Comparison of ENCODE assay signal across 16 cellular contexts in the genomic region with DNA sequence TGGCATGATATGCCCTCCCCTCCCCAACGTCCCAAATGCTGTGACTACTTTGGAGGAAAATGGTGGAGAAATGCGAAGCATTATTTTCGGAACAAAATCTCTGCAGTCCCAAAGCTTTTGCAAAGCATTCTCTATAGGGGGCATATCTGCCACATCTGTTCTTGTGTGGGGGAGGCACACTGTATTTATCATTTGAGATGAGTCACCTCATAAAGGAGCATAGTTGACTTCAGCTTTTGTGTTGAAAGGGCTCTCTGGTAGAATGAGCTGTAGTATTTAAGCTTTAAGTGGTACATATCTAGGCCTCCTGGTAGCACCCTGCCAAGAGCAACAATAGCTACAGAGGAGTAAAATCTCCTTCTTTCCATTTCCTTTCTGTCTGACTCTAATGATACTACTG.
DNase-seq lines count a peak whose midpoint lies in the region; ATAC-seq and TF ChIP-seq lines count a peak whose summit lies in the region.
"Had no signal": no experiment of that assay in that cellular context is flagged by ENCODE, and none has a peak within 500 bp of the region (broad histone marks: within the 10 kb centered on the region; RNA-seq: fewer than 3 reads in every experiment).

No MANE protein-coding gene starts in this region.

- H3K36me3 ChIP-seq in osteoblast (ENCODE audit: insufficient read depth, low read length) (no peaks in the 10 kb centered on the region), mesenchymal stem cell (ENCODE audit: control insufficient read depth in 1 of 2, insufficient read depth in 2 of 2, low read depth in 1 of 2, low read length in 2 of 2) (no peaks in the 10 kb centered on the region)

- no peaks in the 10 kb centered on the region for H4K20me1 ChIP-seq in osteoblast (ENCODE audit: insufficient read depth, low read length)

- ATAC-seq in GM21390 (IDR thresholded peaks at IDR 0.05; ENCODE audit: unreplicated experiment): no peak

- no peak overlapping the region for H4K8ac ChIP-seq in mesenchymal stem cell (ENCODE audit: low read length)

- no peak overlapping the region for H4K91ac ChIP-seq in mesenchymal stem cell (ENCODE audit: low read length)

- H2BK5ac ChIP-seq in mesenchymal stem cell (ENCODE audit: low read depth, low read length, poor library complexity, severe bottlenecking): no peak overlapping the region

- H3K4me3 ChIP-seq in osteoblast (ENCODE audit: insufficient read depth, low read length) (peak overlapping the region; percentile 13), mesenchymal stem cell (ENCODE audit: insufficient read depth in 1 of 2, low read depth in 1 of 2, low read length in 2 of 2) (no peak overlapping the region)
- H3K4me3 ChIP-seq: testis had no signal

- H3K23ac ChIP-seq in mesenchymal stem cell (ENCODE audit: low read length in 2 of 2): no peak overlapping the region

- no peak overlapping the region for H3K4ac ChIP-seq in mesenchymal stem cell (ENCODE audit: low read depth in 1 of 2, low read length in 2 of 2)

- H3K18ac ChIP-seq in mesenchymal stem cell (ENCODE audit: low read depth in 1 of 2, low read length in 2 of 2): no peak overlapping the region

- no peaks in the 10 kb centered on the region for H3K79me1 ChIP-seq in mesenchymal stem cell (replicated peaks; ENCODE audit: low read length, poor library complexity, severe bottlenecking)

- peaks cover 16% of the 10 kb centered on the region for H3K4me1 ChIP-seq in osteoblast (ENCODE audit: insufficient read depth, low read length)
- peaks cover 2% of the 10 kb centered on the region for H3K4me1 ChIP-seq in mesenchymal stem cell (ENCODE audit: control insufficient read depth, insufficient read depth, low read depth, low read length)
- H3K4me1 ChIP-seq: testis had no signal

- no peak overlapping the region for H3K14ac ChIP-seq in mesenchymal stem cell (ENCODE audit: low read length in 2 of 2)

- H3K9ac ChIP-seq in mesenchymal stem cell (ENCODE audit: low read length): no peak overlapping the region

- H2BK120ac ChIP-seq in mesenchymal stem cell (ENCODE audit: low read depth, low read length): no peak overlapping the region

- 100% methylated on average over 3 of the region's 3 CpGs for WGBS in mesenchymal stem cell

- no peak overlapping the region for H2BK12ac ChIP-seq in mesenchymal stem cell (ENCODE audit: low read length in 2 of 2)

- H3K9me3 ChIP-seq in osteoblast (ENCODE audit: low read depth, low read length) (no peaks in the 10 kb centered on the region), mesenchymal stem cell (ENCODE audit: control insufficient read depth, low read length) (no peaks in the 10 kb centered on the region)
- H3K9me3 ChIP-seq: testis had no signal

- H3K27me3 ChIP-seq in osteoblast (ENCODE audit: insufficient read depth, low read length) (no peaks in the 10 kb centered on the region), mesenchymal stem cell (ENCODE audit: control insufficient read depth in 1 of 2, insufficient read depth in 1 of 2, low read length in 2 of 2) (no peaks in the 10 kb centered on the region)
- H3K27me3 ChIP-seq: testis had no signal

- no peaks in the 10 kb centered on the region for H3K79me2 ChIP-seq in osteoblast (ENCODE audit: insufficient read depth, low read length)

- no peak overlapping the region for H2AK5ac ChIP-seq in mesenchymal stem cell (ENCODE audit: low read length, severe bottlenecking)

- DNase-seq in HCEC 1CT (peak; percentile 27), NCI-H2227 (lab: John Stamatoyannopoulos, UW; ENCODE audit: unreplicated experiment) (peak; percentile 58), cerebellar cortex (ENCODE audit: low spot score) (peak; percentile 7), osteoblast (ENCODE audit: insufficient read length, low spot score, missing footprints) (peak; percentile 23), COR-L47 (lab: John Stamatoyannopoulos, UW) (no peak), globus pallidus (ENCODE audit: low spot score) (no peak), mesenchymal stem cell (no peak)
- DNase-seq: activated CD4-positive, alpha-beta memory T cell treated with anti-CD3 and anti-CD28 coated beads for 36 hours; activated effector memory CD4-positive, alpha-beta T cell treated with anti-CD3 and anti-CD28 coated beads, Interleukin-2, amount 50 U/mL, for 16 hours; CD4-positive, CD25-positive, alpha-beta regulatory T cell; NCI-H1417 treated with DMSO at 0.1 percent for 48 hours; NCI-H774; nucleus accumbens; T-helper 9 cell; testis had no signal

- no peak overlapping the region for H2BK15ac ChIP-seq in mesenchymal stem cell (ENCODE audit: low read depth, poor library complexity, severe bottlenecking)

- peak overlapping the region; percentile 22 for H2AFZ ChIP-seq in osteoblast (ENCODE audit: low read length)
- no peak overlapping the region for H2AFZ ChIP-seq in mesenchymal stem cell (ENCODE audit: low read depth, low read length)

- H3K4me2 ChIP-seq in osteoblast (ENCODE audit: insufficient read depth, low read length) (peak overlapping the region; percentile 57), mesenchymal stem cell (ENCODE audit: low read length, poor library complexity, severe bottlenecking) (no peak overlapping the region)

- no peak for TF ChIP-seq CTCF in osteoblast (IDR thresholded peaks at IDR 0.05; ENCODE audit: extremely low read depth, low read depth, low read length)

- H3K27ac ChIP-seq in osteoblast (ENCODE audit: low read depth, low read length) (no peak overlapping the region), mesenchymal stem cell (ENCODE audit: low read length, poor library complexity, severe bottlenecking) (no peak overlapping the region)
- H3K27ac ChIP-seq: testis had no signal

Comparison
In these comparisons a context has a peak if more than half of its experiments do, and no peak if none do; other contexts are left out.
1. DNase-seq: peak in HCEC 1CT (single experiment), NCI-H2227 (single experiment), cerebellar cortex (single experiment) and osteoblast (single experiment); none in COR-L47 (single experiment), globus pallidus (single experiment) and mesenchymal stem cell (single experiment).